28 cellular contexts compared by ENCODE assay signal in the genomic region with DNA sequence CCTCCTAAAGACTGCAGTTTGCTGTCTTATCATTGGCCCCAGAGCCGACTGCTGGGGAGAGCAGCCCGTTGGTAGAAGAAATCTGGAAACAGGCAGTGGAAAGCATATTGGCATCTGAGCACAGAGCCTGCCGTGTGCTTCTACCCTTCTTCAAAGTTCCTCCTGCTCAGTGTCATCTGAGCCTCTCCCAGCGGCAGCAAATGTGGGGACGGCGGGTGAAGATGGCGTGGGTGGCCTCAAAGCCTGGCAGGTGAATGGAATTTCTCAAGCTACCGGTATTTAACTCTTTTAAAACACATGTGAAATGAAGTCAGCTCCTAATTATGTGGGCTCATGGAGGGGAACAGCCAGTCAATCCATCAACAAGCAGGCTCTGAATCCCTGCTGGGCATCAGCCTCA.
"Had no signal": no experiment of that assay in that cellular context is flagged by ENCODE, and none has a peak within 500 bp of the region (broad histone marks: within the 10 kb centered on the region; RNA-seq: fewer than 3 reads in every experiment).

No MANE protein-coding gene starts in this region.

- H3K36me3 ChIP-seq: esophagus muscularis mucosa, gastroesophageal sphincter, WERI-Rb-1 had no signal

- H3K4me1 Mint-ChIP-seq: activated B cell treated with CpG ODN at 0.5 μM for 24 hours; central memory CD8-positive, alpha-beta T cell; T-helper 17 cell had no signal

- H3K4me1 ChIP-seq: body of pancreas had no signal

- H3K36me3 Mint-ChIP-seq: activated naive CD8-positive, alpha-beta T cell had no signal

- H3K9me3 ChIP-seq: body of pancreas, esophagus muscularis mucosa, gastroesophageal sphincter had no signal

- H3K4me3 ChIP-seq: body of pancreas, esophagus muscularis mucosa, gastroesophageal sphincter had no signal

- H3K4me3 Mint-ChIP-seq: activated B cell treated with CpG ODN at 0.5 μM for 24 hours; activated CD8-positive, alpha-beta T cell treated with anti-CD3 and anti-CD28 coated beads for 36 hours; activated naive CD4-positive, alpha-beta T cell treated with anti-CD3 and anti-CD28 coated beads for 36 hours; activated naive CD8-positive, alpha-beta T cell; activated T-cell treated with anti-CD3 and anti-CD28 coated beads, Interleukin-2, amount 50 U/mL, for 4 hours; activated T-helper 17 cell treated with anti-CD3 and anti-CD28 coated beads, Interleukin-2, amount 50 U/mL, for 72 hours; central memory CD8-positive, alpha-beta T cell; effector memory CD8-positive, alpha-beta T cell; T-helper 17 cell; T-helper 2 cell treated with Interferon-gamma antibody and Interleukin-4, amounts not matched to agents 5 μg/mL and 100 μg/mL, for 36 hours had no signal

- ATAC-seq: activated CD4-positive, CD25-positive, alpha-beta regulatory T cell treated with anti-CD3 and anti-CD28 coated beads, Interleukin-2, amount 50 U/mL, for 24 hours; activated CD8-positive, alpha-beta T cell treated with anti-CD3 and anti-CD28 coated beads for 36 hours; activated T-cell treated with anti-CD3 and anti-CD28 coated beads, Interleukin-2, amount 50 U/mL, for 4 hours; activated T-helper 17 cell treated with anti-CD3 and anti-CD28 coated beads, Interleukin-2, amount 50 U/mL, for 72 hours; body of pancreas; effector memory CD8-positive, alpha-beta T cell; gastroesophageal sphincter; T-helper 17 cell had no signal

- H3K27ac Mint-ChIP-seq: activated B cell treated with CpG ODN at 0.5 μM for 24 hours; activated CD8-positive, alpha-beta T cell treated with anti-CD3 and anti-CD28 coated beads for 36 hours; activated naive CD4-positive, alpha-beta T cell treated with anti-CD3 and anti-CD28 coated beads for 36 hours; activated naive CD8-positive, alpha-beta T cell; activated T-helper 17 cell treated with anti-CD3 and anti-CD28 coated beads, Interleukin-2, amount 50 U/mL, for 72 hours; effector memory CD8-positive, alpha-beta T cell; T-helper 17 cell; T-helper 2 cell treated with Interferon-gamma antibody and Interleukin-4, amounts not matched to agents 5 μg/mL and 100 μg/mL, for 36 hours had no signal

- H3K27ac ChIP-seq: body of pancreas, esophagus muscularis mucosa, gastroesophageal sphincter, WERI-Rb-1 had no signal

- H3K27me3 ChIP-seq: body of pancreas, esophagus muscularis mucosa, gastroesophageal sphincter had no signal

- H3K9me3 Mint-ChIP-seq: activated B cell treated with CpG ODN at 0.5 μM for 24 hours; activated CD8-positive, alpha-beta T cell treated with anti-CD3 and anti-CD28 coated beads for 36 hours; activated naive CD4-positive, alpha-beta T cell treated with anti-CD3 and anti-CD28 coated beads for 36 hours; activated T-cell treated with anti-CD3 and anti-CD28 coated beads, Interleukin-2, amount 50 U/mL, for 4 hours; T-helper 2 cell treated with Interferon-gamma antibody and Interleukin-4, amounts not matched to agents 5 μg/mL and 100 μg/mL, for 36 hours had no signal

- H3K27me3 Mint-ChIP-seq: activated CD8-positive, alpha-beta T cell treated with anti-CD3 and anti-CD28 coated beads for 36 hours; effector memory CD8-positive, alpha-beta T cell had no signal

- DNase-seq: activated B cell treated with CpG ODN at 0.5 μM for 24 hours; activated CD4-positive, alpha-beta T cell treated with anti-CD3 and anti-CD28 coated beads for 48 hours; activated CD4-positive, alpha-beta T cell treated with anti-CD3 and anti-CD28 coated beads, Interleukin-2, amount 50 U/mL, for 1 hour; activated CD4-positive, alpha-beta T cell treated with anti-CD3 and anti-CD28 coated beads, Interleukin-2, amount 50 U/mL, for 48 hours; activated CD8-positive, alpha-beta memory T cell treated with anti-CD3 and anti-CD28 coated beads for 24 hours; activated CD8-positive, alpha-beta T cell treated with anti-CD3 and anti-CD28 coated beads for 36 hours; activated effector memory CD4-positive, alpha-beta T cell treated with anti-CD3 and anti-CD28 coated beads, Interleukin-2, amount 50 U/mL, for 16 hours; activated naive CD4-positive, alpha-beta T cell treated with anti-CD3 and anti-CD28 coated beads for 36 hours; activated T-cell treated with anti-CD3 and anti-CD28 coated beads, Interleukin-2, amount 50 U/mL, for 4 hours; amniotic stem cell; body of pancreas; cortex of kidney; dermis blood vessel endothelial cell; effector CD4-positive, alpha-beta T cell; effector memory CD8-positive, alpha-beta T cell; erythroblast; foreskin melanocyte; T-helper 1 cell; T-helper 17 cell; T1000; WERI-Rb-1 had no signal
